Comparison of ENCODE assay signal across 21 cellular contexts in the genomic region with DNA sequence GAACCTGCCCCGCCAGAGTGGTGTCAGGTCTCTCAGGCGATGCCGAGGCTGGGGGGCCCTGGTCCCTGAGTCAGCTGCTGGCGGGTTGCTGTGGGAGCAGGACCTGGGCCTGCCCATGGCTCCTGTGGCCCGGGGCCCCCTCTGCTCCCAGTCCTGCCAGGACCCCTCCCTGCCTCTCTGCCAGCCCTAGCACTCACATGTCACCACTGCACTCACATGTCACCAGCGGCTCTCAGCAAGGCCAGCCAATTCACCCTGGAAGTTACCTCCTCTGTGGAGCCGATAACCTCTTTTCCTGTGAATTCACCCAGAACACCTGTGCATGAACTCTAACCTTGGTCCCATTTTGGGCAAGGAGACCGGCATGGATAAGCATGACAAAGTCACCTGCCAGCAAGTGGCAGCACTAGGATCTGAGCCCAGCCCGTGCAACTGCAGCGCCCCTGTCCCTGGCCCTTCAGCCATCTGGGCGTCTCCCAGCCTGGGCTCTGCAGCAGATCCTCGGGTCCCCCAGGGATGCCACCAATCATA.
DNase-seq lines count a peak whose midpoint lies in the region; ATAC-seq lines count a peak whose summit lies in the region.
"Had no signal": no experiment of that assay in that cellular context is flagged by ENCODE, and none has a peak within 500 bp of the region (broad histone marks: within the 10 kb centered on the region; RNA-seq: fewer than 3 reads in every experiment).

No MANE protein-coding gene starts in this region.

- intact Hi-C loops in posterior vena cava (cut with DNase I) = no loop called here

- peak; percentile 39 for DNase-seq in NCI-H82 (lab: John Stamatoyannopoulos, UW)
- DNase-seq in NCI-H82 treated with DMSO at 0.1 percent for 48 hours (lab: John Stamatoyannopoulos, UW; ENCODE audit: unreplicated experiment) = no peak
- DNase-seq in NCI-H524 (lab: John Stamatoyannopoulos, UW) = peak; percentile 17 to 68
- peak; percentile 47 for DNase-seq in iPS-NIHi11 (ENCODE audit: low spot score)
- peak; percentile 70 for DNase-seq in posterior vena cava (ENCODE audit: low spot score)
- no peak for DNase-seq in SIG-M5 (lab: John Stamatoyannopoulos, UW)
- no peak for DNase-seq in NCI-H1930 (lab: John Stamatoyannopoulos, UW)
- DNase-seq: activated CD4-positive, alpha-beta memory T cell treated with anti-CD3 and anti-CD28 coated beads, Interleukin-2, amount 10 ng/mL, durations not matched to agents 7 days and 5 days; activated gamma-delta T cell treated with Interleukin-2 at 50 U/mL for 16 hours; DMS79; left ventricle myocardium superior; NCI-H1092; NCI-H2029; NCI-H510A; RPMI8226; spleen; stimulated activated CD4-positive, alpha-beta T cell treated with anti-CD3 and anti-CD28 coated beads, Interleukin-4, amount 100 ng/mL, for 24 hours; stimulated activated naive CD4-positive, alpha-beta T cell treated with Interleukin-2 at 50 U/mL for 16 hours; T-helper 9 cell; transverse colon had no signal

- no peak for ATAC-seq in GM18907 (IDR thresholded peaks at IDR 0.05; ENCODE audit: unreplicated experiment)
- ATAC-seq: left ventricle myocardium superior had no signal

Comparison
In these comparisons a context has a peak if more than half of its experiments do, and no peak if none do; other contexts are left out.
1. DNase-seq: peak in NCI-H82 (single experiment), NCI-H524 (2 of 2), iPS-NIHi11 (single experiment) and posterior vena cava (single experiment); none in NCI-H82 treated with DMSO at 0.1 percent for 48 hours (single experiment), SIG-M5 (single experiment) and NCI-H1930 (0 of 2).